Comparison of ENCODE assay signal across 27 cellular contexts in genomic region chr10:28343987-28344895, GRCh38.
"Had no signal": no experiment of that assay in that cellular context is flagged by ENCODE, and none has a peak within 500 bp of the region (broad histone marks: within the 10 kb centered on the region; RNA-seq: fewer than 3 reads in every experiment).

No MANE protein-coding gene starts in this region.

- H3K36me3 ChIP-seq: lower lobe of right lung, ovary, spleen, stomach, thyroid gland, vagina had no signal

- H3K27me3 ChIP-seq: ovary, spleen, stomach, thyroid gland, vagina had no signal

- H3K4me3 Mint-ChIP-seq: effector memory CD8-positive, alpha-beta T cell; immature natural killer cell; naive thymus-derived CD8-positive, alpha-beta T cell; nephron progenitor cell; stimulated activated naive B cell treated with anti-CD40 and anti-IgM and Interleukin-4, amounts not matched to agents 10 μg/mL and 1 μg/mL and 100 μg/mL, for 72 hours had no signal

- H3K27ac ChIP-seq: coronary artery, lower lobe of right lung, ovary, psoas muscle, skin epidermis, stomach, thyroid gland, vagina had no signal

- DNase-seq: effector memory CD8-positive, alpha-beta T cell; erythroblast; hypothalamus; immature natural killer cell; islet precursor cell; kidney glomerular epithelial cell; left colon; left ventricle myocardium superior; lower lobe of right lung; naive thymus-derived CD8-positive, alpha-beta T cell; nephron progenitor cell; occipital lobe; ovary; posterior cingulate gyrus; psoas muscle; right cardiac atrium; spleen; stimulated activated CD4-positive, alpha-beta T cell treated with anti-CD3 and anti-CD28 coated beads, Interleukin-4, amount 100 ng/mL, for 4 hours; stimulated activated naive B cell treated with anti-CD40 and anti-IgM and Interleukin-4, amounts not matched to agents 10 μg/mL and 1 μg/mL and 100 μg/mL, for 72 hours; stomach; thyroid gland; trophoblast cell had no signal

- H3K4me3 ChIP-seq: coronary artery, lower lobe of right lung, ovary, psoas muscle, skin epidermis, spleen, stomach, thyroid gland, vagina had no signal

- H3K4me1 ChIP-seq: lower lobe of right lung, psoas muscle, stomach, thyroid gland, vagina had no signal

- H3K9me3 ChIP-seq: lower lobe of right lung, ovary, thyroid gland, vagina had no signal

- ATAC-seq: effector memory CD8-positive, alpha-beta T cell; left colon; left ventricle myocardium superior; lower lobe of right lung; naive thymus-derived CD8-positive, alpha-beta T cell; psoas muscle; right cardiac atrium had no signal

- H3K27ac Mint-ChIP-seq: effector memory CD8-positive, alpha-beta T cell; immature natural killer cell; nephron progenitor cell; stimulated activated naive B cell treated with anti-CD40 and anti-IgM and Interleukin-4, amounts not matched to agents 10 μg/mL and 1 μg/mL and 100 μg/mL, for 72 hours had no signal

- H3K27me3 Mint-ChIP-seq: effector memory CD8-positive, alpha-beta T cell; naive thymus-derived CD8-positive, alpha-beta T cell; stimulated activated naive B cell treated with anti-CD40 and anti-IgM and Interleukin-4, amounts not matched to agents 10 μg/mL and 1 μg/mL and 100 μg/mL, for 72 hours had no signal

- FAIRE-seq: endometrium, frontal cortex had no signal

- H3K4me1 Mint-ChIP-seq: immature natural killer cell, nephron progenitor cell had no signal
